In the genomic region with DNA sequence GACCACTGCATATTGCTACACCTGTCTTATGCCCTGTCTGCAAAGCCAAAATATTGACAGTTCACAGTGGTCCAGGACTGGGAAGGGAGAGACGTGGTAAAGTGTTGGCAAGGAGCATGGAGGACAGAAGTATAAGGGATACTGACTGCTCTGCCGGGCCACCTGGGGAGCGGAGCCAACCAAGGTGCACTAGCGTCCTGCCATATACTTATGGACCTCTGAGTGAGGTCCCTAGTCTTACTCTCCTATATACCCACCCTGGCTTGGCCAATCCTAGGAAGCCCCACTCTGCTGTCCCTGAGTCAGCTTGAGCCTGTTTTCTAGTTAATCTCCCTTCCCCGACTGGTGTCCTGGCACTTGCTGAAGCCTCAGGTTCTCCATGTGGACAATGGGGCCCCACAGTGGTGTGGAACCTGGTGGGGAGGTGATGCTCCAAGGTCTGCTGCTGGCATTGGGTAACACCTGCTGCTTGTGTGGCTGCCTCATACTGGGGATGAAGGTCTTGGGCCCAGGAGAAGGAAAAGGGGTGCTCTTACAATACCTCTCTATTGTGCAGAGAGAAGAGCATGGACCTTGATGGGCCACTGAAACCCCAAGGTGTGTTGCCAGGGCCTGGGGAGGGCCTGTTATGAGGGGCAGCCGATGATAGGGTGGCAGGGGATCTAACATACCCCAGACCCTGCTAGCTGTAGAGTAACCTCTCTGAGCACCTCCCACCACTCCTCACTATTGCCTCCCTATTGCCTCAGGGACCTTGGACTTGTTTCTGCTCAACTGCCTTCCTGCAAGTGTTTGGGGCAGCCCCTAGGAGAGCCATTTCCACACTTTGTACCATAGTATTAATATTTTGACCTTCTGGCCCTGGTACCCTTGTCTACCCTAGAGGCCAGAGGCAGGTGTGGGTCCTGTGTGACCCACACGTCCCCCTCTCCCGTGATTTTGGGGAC, we compare ENCODE assay signal across 1 cellular context.
A peak's percentile ranks its signal among the peaks of the same experiment; 100 is the strongest.
TF ChIP-seq lines count a peak whose summit lies in the region.

No MANE protein-coding gene starts in this region.

TF ChIP-seq in HepG2, 621 proteins besides CTCF, POLR2A, EP300 and RAD21:
- TF ChIP-seq HOXD1 (CRISPR knock-in tag; IDR thresholded peaks at IDR 0.05) (no peak), ERF (CRISPR knock-in tag; IDR thresholded peaks at IDR 0.05) (no peak), HNF4A (CRISPR knock-in tag; IDR thresholded peaks at IDR 0.05) (peak; percentile 24; the same call in 1 of the 2 replicates), ZNF441 (CRISPR knock-in tag; IDR thresholded peaks at IDR 0.05; ENCODE audit: borderline replicate concordance) (no peak), ZNF713 (CRISPR knock-in tag; IDR thresholded peaks at IDR 0.05) (no peak), HMG20A (CRISPR knock-in tag; IDR thresholded peaks at IDR 0.05; ENCODE audit: borderline replicate concordance) (no peak), HIVEP1 (CRISPR knock-in tag; IDR thresholded peaks at IDR 0.05) (no peak), ZNF616 (CRISPR knock-in tag; IDR thresholded peaks at IDR 0.05; ENCODE audit: low read depth) (no peak)
